ENCODE assay signal across 9 cellular contexts in the genomic region with DNA sequence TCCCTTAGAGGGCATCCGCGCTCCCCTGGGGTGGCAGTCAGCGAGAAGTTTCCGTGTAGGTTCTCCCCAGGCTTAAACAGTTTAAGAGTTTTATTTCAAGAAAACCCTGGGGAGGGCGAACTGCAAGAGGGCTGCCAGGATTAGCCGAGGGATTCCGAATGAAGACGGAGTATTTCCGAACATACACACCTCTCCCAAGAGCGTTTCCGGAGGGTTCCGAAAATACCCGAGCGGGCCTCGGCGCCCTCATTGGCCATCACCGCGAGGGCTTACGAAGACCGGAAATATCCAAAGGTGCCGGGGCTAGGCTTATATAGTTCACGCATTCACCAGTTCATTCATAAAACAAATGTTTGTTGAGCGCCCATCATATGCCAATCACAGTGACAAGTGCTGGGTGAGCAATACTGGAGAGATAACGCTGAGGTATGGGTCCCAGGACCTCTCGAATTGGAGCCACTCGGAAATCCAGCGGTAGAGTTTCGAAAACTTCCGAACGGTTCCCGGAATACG. TPM values are rescaled to one million over a fixed set of nuclear protein-coding genes. Genes with fewer than 3 reads are reported as not detected.
DNase-seq lines count a peak whose midpoint lies in the region; ATAC-seq and TF ChIP-seq lines count a peak whose summit lies in the region.
"Had no signal": no experiment of that assay in that cellular context is flagged by ENCODE, and none has a peak within 500 bp of the region (broad histone marks: within the 10 kb centered on the region; RNA-seq: fewer than 3 reads in every experiment).

No MANE protein-coding gene starts in this region.

- H3K36me3 ChIP-seq in ectodermal cell (ENCODE audit: control insufficient read depth, insufficient read depth, low read length) (peaks cover 32% of the 10 kb centered on the region), lower lobe of right lung (peaks cover 36% of the 10 kb centered on the region)

- DNase-seq in C1 segment of cervical spinal cord (lab: John Stamatoyannopoulos, UW) (peak in 13 of 14 donors; percentile 90 to 98 (median 96)), HK-2 (ENCODE audit: unreplicated experiment) (peak; percentile 97), NCI-H82 treated with DMSO at 0.1 percent for 48 hours (lab: John Stamatoyannopoulos, UW; ENCODE audit: unreplicated experiment) (peak; percentile 92), lower lobe of right lung (peak; percentile 96)
- DNase-seq in activated CD8-positive, alpha-beta T cell treated with anti-CD3 and anti-CD28 coated beads for 36 hours = peak; percentile 99
- DNase-seq in stimulated activated CD4-positive, alpha-beta T cell treated with anti-CD3 and anti-CD28 coated beads, Interleukin-4, amount 100 ng/mL, for 48 hours (ENCODE audit: low read depth in 2 of 2) = peak; percentile 95 to 96

- H3K27ac ChIP-seq in ectodermal cell (ENCODE audit: insufficient read depth, low read depth, low read length, poor library complexity, severe bottlenecking) (peak overlapping the region; percentile 68), lower lobe of right lung (peak overlapping the region; percentile 94)

- POLR2A ChIA-PET in activated CD8-positive, alpha-beta T cell treated with anti-CD3 and anti-CD28 coated beads for 36 hours (lab: Charles Lee) = interaction anchor here (0.5 to 10.2 kb wide), 15 partner anchors 7 to 1180 kb away, joined by 3 to 217 read pairs (median 13); a partner anchor contains a TSS

- H3K9me3 ChIP-seq in ectodermal cell (ENCODE audit: control insufficient read depth, low read length) = no peaks in the 10 kb centered on the region
- no peaks in the 10 kb centered on the region for H3K9me3 ChIP-seq in lower lobe of right lung

- peaks cover 12% of the 10 kb centered on the region for H3K27me3 ChIP-seq in ectodermal cell (ENCODE audit: control insufficient read depth, insufficient read depth, low read length, poor library complexity, severe bottlenecking)
- H3K27me3 ChIP-seq in lower lobe of right lung (ENCODE audit: low read depth) = no peaks in the 10 kb centered on the region

- ATAC-seq in GM19463 (IDR thresholded peaks at IDR 0.05; ENCODE audit: unreplicated experiment) = peak; percentile 46
- ATAC-seq in activated CD8-positive, alpha-beta T cell treated with anti-CD3 and anti-CD28 coated beads for 36 hours = peak; percentile 84
- ATAC-seq in lower lobe of right lung = peak; percentile 91 to 92

- CTCF ChIA-PET in activated CD8-positive, alpha-beta T cell treated with anti-CD3 and anti-CD28 coated beads for 36 hours (lab: Charles Lee) = interaction anchor here (1.2 to 3.7 kb wide), 2 partner anchors 44 to 83 kb away, joined by 5 to 33 read pairs; no protein-coding TSS in a partner anchor

- H3K27me3 Mint-ChIP-seq in activated CD8-positive, alpha-beta T cell treated with anti-CD3 and anti-CD28 coated beads for 36 hours = no peaks in the 10 kb centered on the region

- peaks cover 54% of the 10 kb centered on the region for H3K36me3 Mint-ChIP-seq in activated CD8-positive, alpha-beta T cell treated with anti-CD3 and anti-CD28 coated beads for 36 hours (ENCODE audit: low read depth)

- H3K4me3 Mint-ChIP-seq in activated CD8-positive, alpha-beta T cell treated with anti-CD3 and anti-CD28 coated beads for 36 hours = peak overlapping the region; percentile 99

- H3K9me3 Mint-ChIP-seq in activated CD8-positive, alpha-beta T cell treated with anti-CD3 and anti-CD28 coated beads for 36 hours = no peaks in the 10 kb centered on the region

- TF ChIP-seq CTCF in activated CD8-positive, alpha-beta T cell treated with anti-CD3 and anti-CD28 coated beads for 36 hours (IDR thresholded peaks at IDR 0.05) = no peak
- no peak for TF ChIP-seq CTCF in lower lobe of right lung (IDR thresholded peaks at IDR 0.05)

- 0% methylated on average over 32 of the region's 32 CpGs for WGBS in ectodermal cell, 2 experiments

- intact Hi-C loops in activated CD8-positive, alpha-beta T cell treated with anti-CD3 and anti-CD28 coated beads for 36 hours (cut with micrococcal nuclease) = loop anchor here (5.0 kb wide), 1 partner anchor 128 kb away; a partner anchor contains a TSS
- intact Hi-C loops in lower lobe of right lung (cut with DNase I) = no loop called here

- H3K4me1 ChIP-seq in ectodermal cell (ENCODE audit: control insufficient read depth, insufficient read depth, low read length) = peaks cover 32% of the 10 kb centered on the region
- H3K4me1 ChIP-seq in lower lobe of right lung = peaks cover 52% of the 10 kb centered on the region

- peak overlapping the region; percentile 99 for H3K27ac Mint-ChIP-seq in activated CD8-positive, alpha-beta T cell treated with anti-CD3 and anti-CD28 coated beads for 36 hours

- H3K4me3 ChIP-seq in ectodermal cell (ENCODE audit: insufficient read depth, low read depth, low read length) = peak overlapping the region; percentile 83
- H3K4me3 ChIP-seq in lower lobe of right lung = peak overlapping the region; percentile 97

- H3K4me1 Mint-ChIP-seq in activated CD8-positive, alpha-beta T cell treated with anti-CD3 and anti-CD28 coated beads for 36 hours (ENCODE audit: low read depth) = peaks cover 48% of the 10 kb centered on the region

RNA-seq across cellular contexts. Expression of a gene that starts 0.4 kb away (rescaled TPM):
- 1,000 to 10,000 TPM; 3,001 to 3,058 TPM for total RNA-seq in activated CD8-positive, alpha-beta T cell treated with anti-CD3 and anti-CD28 coated beads for 36 hours
- 1,689 TPM for polyA plus RNA-seq in ectodermal cell (2013, experiment 1 of 4)
- 1,710 TPM for polyA plus RNA-seq in ectodermal cell (2013, experiment 2 of 4)
- 2,033 TPM for polyA plus RNA-seq in ectodermal cell (2013, experiment 3 of 4)
- 2,085 TPM for polyA plus RNA-seq in ectodermal cell (2013, experiment 4 of 4)
- 1,501 TPM for total RNA-seq in lower lobe of right lung

RNA-seq across cellular contexts. Expression of a gene that starts 1.2 kb away (rescaled TPM):
- 10 to 100 TPM in 1 of 2 experiments, 1 to 10 TPM in 1; 9.4 to 10.6 TPM for total RNA-seq in activated CD8-positive, alpha-beta T cell treated with anti-CD3 and anti-CD28 coated beads for 36 hours
- not detected for polyA plus RNA-seq in ectodermal cell (2013, experiment 1 of 4)
- not detected for polyA plus RNA-seq in ectodermal cell (2013, experiment 2 of 4)
- 0.48 TPM for polyA plus RNA-seq in ectodermal cell (2013, experiment 3 of 4)
- polyA plus RNA-seq in ectodermal cell (2013, experiment 4 of 4) = not detected
- total RNA-seq in lower lobe of right lung = 16.4 TPM

RNA-seq across cellular contexts. Expression of a gene that starts 8.7 kb away (rescaled TPM):
- not detected for total RNA-seq in activated CD8-positive, alpha-beta T cell treated with anti-CD3 and anti-CD28 coated beads for 36 hours
- not detected for polyA plus RNA-seq in ectodermal cell (2013, experiment 1 of 4)
- not detected for polyA plus RNA-seq in ectodermal cell (2013, experiment 2 of 4)
- polyA plus RNA-seq in ectodermal cell (2013, experiment 3 of 4) = 2.2 TPM
- polyA plus RNA-seq in ectodermal cell (2013, experiment 4 of 4) = not detected
- total RNA-seq in lower lobe of right lung = 16.2 TPM
- total RNA-seq: T-helper 1 cell treated with Interleukin-12 subunit alpha and Interleukin-12 subunit beta and Interleukin-4 antibody, amounts not matched to agents 30 ng/mL and 1 ng/mL, for 36 hours had no signal

RNA-seq across cellular contexts. Expression of a gene that starts 15.0 kb away (rescaled TPM):
- under 1 TPM in 1 of 2 experiments, not detected in 1; 0.18 TPM for total RNA-seq in activated CD8-positive, alpha-beta T cell treated with anti-CD3 and anti-CD28 coated beads for 36 hours
- polyA plus RNA-seq in ectodermal cell (2013, experiment 1 of 4) = 0.52 TPM
- 0.32 TPM for polyA plus RNA-seq in ectodermal cell (2013, experiment 2 of 4)
- polyA plus RNA-seq in ectodermal cell (2013, experiment 3 of 4) = 0.80 TPM
- polyA plus RNA-seq in ectodermal cell (2013, experiment 4 of 4) = 0.77 TPM
- total RNA-seq in lower lobe of right lung = not detected

RNA-seq across cellular contexts. Expression of a gene that starts 22.2 kb away (rescaled TPM):
- total RNA-seq in activated CD8-positive, alpha-beta T cell treated with anti-CD3 and anti-CD28 coated beads for 36 hours = not detected
- not detected for polyA plus RNA-seq in ectodermal cell (2013, experiment 1 of 4)
- 0.07 TPM for polyA plus RNA-seq in ectodermal cell (2013, experiment 2 of 4)
- 0.16 TPM for polyA plus RNA-seq in ectodermal cell (2013, experiment 3 of 4)
- 0.12 TPM for polyA plus RNA-seq in ectodermal cell (2013, experiment 4 of 4)
- total RNA-seq in lower lobe of right lung = not detected
- total RNA-seq: T-helper 1 cell treated with Interleukin-12 subunit alpha and Interleukin-12 subunit beta and Interleukin-4 antibody, amounts not matched to agents 30 ng/mL and 1 ng/mL, for 36 hours had no signal

Comparison
In these comparisons a context has a peak if more than half of its experiments do, and no peak if none do; other contexts are left out.
1. Peak in every context shown above with its lines: DNase-seq, ATAC-seq, H3K4me3 ChIP-seq and H3K27ac ChIP-seq.
2. RNA of a gene that starts 8.7 kb away (total RNA-seq): 16.2 TPM in lower lobe of right lung (single experiment); not detected in activated CD8-positive, alpha-beta T cell treated with anti-CD3 and anti-CD28 coated beads for 36 hours; every median in the first group is over 10 times any median in the second.